20 cellular contexts compared by ENCODE assay signal in the genomic region with DNA sequence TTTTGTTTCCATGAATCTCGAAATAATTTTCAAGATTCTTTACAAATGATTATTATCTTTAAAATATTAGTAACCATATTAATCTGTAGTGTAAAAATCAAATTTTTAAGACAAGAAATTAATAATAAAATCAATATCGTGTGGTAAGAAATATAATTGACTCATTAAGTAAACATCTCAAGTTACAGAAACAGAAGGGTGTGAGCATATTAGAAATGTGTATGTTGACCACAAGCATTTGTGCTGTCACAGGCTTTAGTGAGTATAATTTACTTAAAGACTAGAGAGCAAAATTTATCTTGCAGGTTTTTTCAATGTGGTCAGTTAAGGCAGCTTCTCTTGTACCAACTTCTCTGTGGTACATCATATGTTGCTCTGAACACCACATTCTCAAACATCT.
"Had no signal": no experiment of that assay in that cellular context is flagged by ENCODE, and none has a peak within 500 bp of the region (broad histone marks: within the 10 kb centered on the region; RNA-seq: fewer than 3 reads in every experiment).

No MANE protein-coding gene starts in this region.

- H3K36me3 Mint-ChIP-seq: activated CD8-positive, alpha-beta memory T cell treated with anti-CD3 and anti-CD28 coated beads, Interleukin-2, amount 10 ng/mL, durations not matched to agents 7 days and 5 days; activated naive CD4-positive, alpha-beta T cell treated with anti-CD3 and anti-CD28 coated beads, Interleukin-2, amount 10 ng/mL, durations not matched to agents 7 days and 5 days had no signal

- H3K27me3 Mint-ChIP-seq: activated CD4-positive, alpha-beta memory T cell treated with anti-CD3 and anti-CD28 coated beads, Interleukin-2, amount 10 ng/mL, durations not matched to agents 7 days and 5 days; activated CD8-positive, alpha-beta memory T cell treated with anti-CD3 and anti-CD28 coated beads, Interleukin-2, amount 10 ng/mL, durations not matched to agents 7 days and 5 days; activated naive CD4-positive, alpha-beta T cell treated with anti-CD3 and anti-CD28 coated beads, Interleukin-2, amount 10 ng/mL, durations not matched to agents 7 days and 5 days; activated naive CD8-positive, alpha-beta T cell treated with anti-CD3 and anti-CD28 coated beads, Interleukin-2, amount 50 U/mL, for 24 hours; stimulated activated naive CD8-positive, alpha-beta T cell treated with anti-CD3 and anti-CD28 coated beads, Interleukin-15, Interleukin-2, amounts not matched to agents 100 ng/mL and 50 ng/mL, for 24 hours had no signal

- H3K9me3 ChIP-seq: ascending aorta, prostate gland, right atrium auricular region, tibial nerve, uterus had no signal

- DNase-seq: activated CD4-positive, alpha-beta memory T cell treated with anti-CD3 and anti-CD28 coated beads, Interleukin-2, amount 10 ng/mL, durations not matched to agents 7 days and 5 days; activated CD4-positive, alpha-beta T cell treated with anti-CD3 and anti-CD28 coated beads for 48 hours; activated CD4-positive, CD25-positive, alpha-beta regulatory T cell; activated CD8-positive, alpha-beta memory T cell treated with anti-CD3 and anti-CD28 coated beads, Interleukin-2, amount 10 ng/mL, durations not matched to agents 7 days and 5 days; activated naive CD4-positive, alpha-beta T cell treated with anti-CD3 and anti-CD28 coated beads, Interleukin-2, amount 10 ng/mL, durations not matched to agents 7 days and 5 days; activated naive CD8-positive, alpha-beta T cell treated with anti-CD3 and anti-CD28 coated beads, Interleukin-2, amount 50 U/mL, for 24 hours; dorsolateral prefrontal cortex; foreskin melanocyte; heart left ventricle; kidney; midbrain; T1000; uterus had no signal

- H3K4me3 ChIP-seq: ascending aorta, dorsolateral prefrontal cortex, heart left ventricle, prostate gland, right atrium auricular region, tibial nerve, uterus had no signal

- H3K27ac ChIP-seq: ascending aorta, dorsolateral prefrontal cortex, heart left ventricle, prostate gland, right atrium auricular region, tibial nerve, uterus had no signal

- H3K27ac Mint-ChIP-seq: activated CD4-positive, alpha-beta memory T cell treated with anti-CD3 and anti-CD28 coated beads, Interleukin-2, amount 10 ng/mL, durations not matched to agents 7 days and 5 days; activated CD8-positive, alpha-beta memory T cell treated with anti-CD3 and anti-CD28 coated beads, Interleukin-2, amount 10 ng/mL, durations not matched to agents 7 days and 5 days; activated naive CD4-positive, alpha-beta T cell treated with anti-CD3 and anti-CD28 coated beads, Interleukin-2, amount 10 ng/mL, durations not matched to agents 7 days and 5 days; activated naive CD8-positive, alpha-beta T cell treated with anti-CD3 and anti-CD28 coated beads, Interleukin-2, amount 50 U/mL, for 24 hours; activated T-helper 2 cell treated with anti-CD3 and anti-CD28 coated beads, Interferon-gamma antibody, Interleukin-2, Interleukin-4, amounts not matched to agents 10 μg/mL and 5 μg/mL and 100 μg/mL, durations not matched to agents 14 hours and 24 hours and 36 hours; stimulated activated naive CD8-positive, alpha-beta T cell treated with anti-CD3 and anti-CD28 coated beads, Interleukin-15, Interleukin-2, amounts not matched to agents 100 ng/mL and 50 ng/mL, for 24 hours had no signal

- H3K4me1 Mint-ChIP-seq: activated CD4-positive, alpha-beta memory T cell treated with anti-CD3 and anti-CD28 coated beads, Interleukin-2, amount 10 ng/mL, durations not matched to agents 7 days and 5 days; activated CD8-positive, alpha-beta memory T cell treated with anti-CD3 and anti-CD28 coated beads, Interleukin-2, amount 10 ng/mL, durations not matched to agents 7 days and 5 days; activated naive CD4-positive, alpha-beta T cell treated with anti-CD3 and anti-CD28 coated beads, Interleukin-2, amount 10 ng/mL, durations not matched to agents 7 days and 5 days; activated naive CD8-positive, alpha-beta T cell treated with anti-CD3 and anti-CD28 coated beads, Interleukin-2, amount 50 U/mL, for 24 hours had no signal

- H3K27me3 ChIP-seq: ascending aorta, dorsolateral prefrontal cortex, heart left ventricle, right atrium auricular region, tibial nerve, uterus had no signal

- ATAC-seq: activated CD8-positive, alpha-beta memory T cell treated with anti-CD3 and anti-CD28 coated beads, Interleukin-2, amount 10 ng/mL, durations not matched to agents 7 days and 5 days; activated naive CD8-positive, alpha-beta T cell treated with anti-CD3 and anti-CD28 coated beads, Interleukin-2, amount 50 U/mL, for 24 hours; heart left ventricle; left lobe of liver had no signal

- H3K4me3 Mint-ChIP-seq: activated CD4-positive, alpha-beta memory T cell treated with anti-CD3 and anti-CD28 coated beads, Interleukin-2, amount 10 ng/mL, durations not matched to agents 7 days and 5 days; activated CD8-positive, alpha-beta memory T cell treated with anti-CD3 and anti-CD28 coated beads, Interleukin-2, amount 10 ng/mL, durations not matched to agents 7 days and 5 days; activated naive CD4-positive, alpha-beta T cell treated with anti-CD3 and anti-CD28 coated beads, Interleukin-2, amount 10 ng/mL, durations not matched to agents 7 days and 5 days; activated naive CD8-positive, alpha-beta T cell treated with anti-CD3 and anti-CD28 coated beads, Interleukin-2, amount 50 U/mL, for 24 hours; stimulated activated naive CD8-positive, alpha-beta T cell treated with anti-CD3 and anti-CD28 coated beads, Interleukin-15, Interleukin-2, amounts not matched to agents 100 ng/mL and 50 ng/mL, for 24 hours had no signal

- H3K9me3 Mint-ChIP-seq: activated CD4-positive, alpha-beta memory T cell treated with anti-CD3 and anti-CD28 coated beads, Interleukin-2, amount 10 ng/mL, durations not matched to agents 7 days and 5 days; activated naive CD4-positive, alpha-beta T cell treated with anti-CD3 and anti-CD28 coated beads, Interleukin-2, amount 10 ng/mL, durations not matched to agents 7 days and 5 days had no signal

- H3K36me3 ChIP-seq: ascending aorta, heart left ventricle, prostate gland, right atrium auricular region, tibial nerve, uterus had no signal

- H3K4me1 ChIP-seq: ascending aorta, heart left ventricle, prostate gland, right atrium auricular region, tibial nerve, uterus had no signal
